In genomic region chr17:20982589-20983358, GRCh38 we compare ENCODE assay signal across 19 cellular contexts.
DNase-seq lines count a peak whose midpoint lies in the region; ATAC-seq, FAIRE-seq and TF ChIP-seq lines count a peak whose summit lies in the region.
"Had no signal": no experiment of that assay in that cellular context is flagged by ENCODE, and none has a peak within 500 bp of the region (broad histone marks: within the 10 kb centered on the region; RNA-seq: fewer than 3 reads in every experiment).

No MANE protein-coding gene starts in this region.

- in situ Hi-C loops in brain microvascular endothelial cell (cut with HindIII; ENCODE audit: low pct_ligation_motif_present, low sequenced_read_pairs), result no loop called here

- ATAC-seq in natural killer cell treated with Interleukin-12 subunit alpha and Interleukin-12 subunit beta and Interleukin-15 and Interleukin-18, amount 100 ng/mL, for 72 hours, result no peak
- ATAC-seq in natural killer cell (no peak), HG03095 (IDR thresholded peaks at IDR 0.05; ENCODE audit: unreplicated experiment) (no peak)
- no peak for ATAC-seq in stimulated activated naive B cell treated with anti-CD40 and anti-IgM and Interleukin-4, amounts not matched to agents 10 μg/mL and 1 μg/mL and 100 μg/mL, for 72 hours (replicated peaks)
- ATAC-seq: CD8-positive, alpha-beta T cell; GM12878; GM23338 had no signal

- peaks cover 14 to 25% of the 10 kb centered on the region in 2 donors for H3K27me3 Mint-ChIP-seq in natural killer cell treated with Interleukin-12 subunit alpha and Interleukin-12 subunit beta and Interleukin-15 and Interleukin-18, amount 100 ng/mL, for 72 hours
- H3K27me3 Mint-ChIP-seq in natural killer cell (ENCODE audit: low read depth in 2 of 2), result peaks cover 11 to 18% of the 10 kb centered on the region in 2 donors
- H3K27me3 Mint-ChIP-seq in stimulated activated naive B cell treated with anti-CD40 and anti-IgM and Interleukin-4, amounts not matched to agents 10 μg/mL and 1 μg/mL and 100 μg/mL, for 72 hours, result peaks cover 0 to 3% of the 10 kb centered on the region in 2 donors
- H3K27me3 Mint-ChIP-seq: B cell had no signal

- no peaks in the 10 kb centered on the region for H3K36me3 ChIP-seq in kidney (ENCODE audit: control insufficient read depth in 1 of 2, insufficient read depth in 2 of 2, low read length in 2 of 2)
- H3K36me3 ChIP-seq in brain microvascular endothelial cell (replicated peaks), result no peaks in the 10 kb centered on the region
- H3K36me3 ChIP-seq: BLaER1 treated with 17β-estradiol and CSF1 and Interleukin-3, amounts not matched to agents 10 nM and 100 nM had no signal

- intact Hi-C loops in natural killer cell (cut with micrococcal nuclease) (no loop called here), kidney (cut with DNase I) (no loop called here)

- H3K36me3 Mint-ChIP-seq in natural killer cell treated with Interleukin-12 subunit alpha and Interleukin-12 subunit beta and Interleukin-15 and Interleukin-18, amount 100 ng/mL, for 72 hours, result no peaks in the 10 kb centered on the region
- H3K36me3 Mint-ChIP-seq in natural killer cell, result no peaks in the 10 kb centered on the region
- H3K36me3 Mint-ChIP-seq in stimulated activated naive B cell treated with anti-CD40 and anti-IgM and Interleukin-4, amounts not matched to agents 10 μg/mL and 1 μg/mL and 100 μg/mL, for 72 hours, result peaks cover 0 to 1% of the 10 kb centered on the region in 2 donors
- H3K36me3 Mint-ChIP-seq: CD8-positive, alpha-beta T cell had no signal

- no peaks in the 10 kb centered on the region for H3K4me1 Mint-ChIP-seq in natural killer cell treated with Interleukin-12 subunit alpha and Interleukin-12 subunit beta and Interleukin-15 and Interleukin-18, amount 100 ng/mL, for 72 hours (ENCODE audit: low read depth in 2 of 2)
- H3K4me1 Mint-ChIP-seq in natural killer cell, result no peaks in the 10 kb centered on the region
- peaks cover 2 to 14% of the 10 kb centered on the region in 2 donors for H3K4me1 Mint-ChIP-seq in stimulated activated naive B cell treated with anti-CD40 and anti-IgM and Interleukin-4, amounts not matched to agents 10 μg/mL and 1 μg/mL and 100 μg/mL, for 72 hours
- H3K4me1 Mint-ChIP-seq: GM23338 had no signal

- H3K27ac Mint-ChIP-seq in natural killer cell treated with Interleukin-12 subunit alpha and Interleukin-12 subunit beta and Interleukin-15 and Interleukin-18, amount 100 ng/mL, for 72 hours, result no peak overlapping the region
- H3K27ac Mint-ChIP-seq in natural killer cell, result no peak overlapping the region
- H3K27ac Mint-ChIP-seq in stimulated activated naive B cell treated with anti-CD40 and anti-IgM and Interleukin-4, amounts not matched to agents 10 μg/mL and 1 μg/mL and 100 μg/mL, for 72 hours, result peak overlapping the region; percentile 75
- H3K27ac Mint-ChIP-seq: B cell; CD8-positive, alpha-beta T cell; GM23338; HFFc6 had no signal

- H3K27ac ChIP-seq in kidney (ENCODE audit: low read depth in 2 of 2, low read length in 2 of 2) (no peak overlapping the region), brain microvascular endothelial cell (no peak overlapping the region)
- H3K27ac ChIP-seq: BLaER1 treated with 17β-estradiol and CSF1 and Interleukin-3, amounts not matched to agents 10 nM and 100 nM had no signal

- no peaks in the 10 kb centered on the region for H3K27me3 ChIP-seq in brain microvascular endothelial cell (replicated peaks)
- H3K27me3 ChIP-seq: BLaER1 treated with 17β-estradiol and CSF1 and Interleukin-3, amounts not matched to agents 10 nM and 100 nM had no signal

- H3K4me1 ChIP-seq in kidney (ENCODE audit: control insufficient read depth in 1 of 2, insufficient read depth in 1 of 2, low read depth in 1 of 2, low read length in 2 of 2), result no peaks in the 10 kb centered on the region

- no peaks in the 10 kb centered on the region for H3K9me3 ChIP-seq in kidney (ENCODE audit: control insufficient read depth in 1 of 2, low read length in 2 of 2)

- no peak overlapping the region for H3K4me3 ChIP-seq in kidney (ENCODE audit: low read length in 2 of 2)
- H3K4me3 ChIP-seq in brain microvascular endothelial cell (ENCODE audit: low read depth, low read length), result no peak overlapping the region
- H3K4me3 ChIP-seq: BLaER1 treated with 17β-estradiol and CSF1 and Interleukin-3, amounts not matched to agents 10 nM and 100 nM; GM12878; GM23338 had no signal

- H3K9me3 Mint-ChIP-seq in natural killer cell treated with Interleukin-12 subunit alpha and Interleukin-12 subunit beta and Interleukin-15 and Interleukin-18, amount 100 ng/mL, for 72 hours, result no peaks in the 10 kb centered on the region
- H3K9me3 Mint-ChIP-seq in natural killer cell, result no peaks in the 10 kb centered on the region
- H3K9me3 Mint-ChIP-seq in stimulated activated naive B cell treated with anti-CD40 and anti-IgM and Interleukin-4, amounts not matched to agents 10 μg/mL and 1 μg/mL and 100 μg/mL, for 72 hours, result no peaks in the 10 kb centered on the region
- H3K9me3 Mint-ChIP-seq: CD8-positive, alpha-beta T cell; HFFc6 had no signal

- DNase-seq in natural killer cell treated with Interleukin-12 subunit alpha and Interleukin-12 subunit beta and Interleukin-15 and Interleukin-18, amount 100 ng/mL, for 72 hours (ENCODE audit: low spot score), result peak; percentile 38
- DNase-seq in natural killer cell (no peak), kidney (peak; percentile 22), T-helper 9 cell (no peak), brain microvascular endothelial cell (no peak)
- DNase-seq in stimulated activated naive B cell treated with anti-CD40 and anti-IgM and Interleukin-4, amounts not matched to agents 10 μg/mL and 1 μg/mL and 100 μg/mL, for 72 hours, result no peak
- DNase-seq: Calu3, DND-41, EL, HCEC 1CT, HFFc6, IMR-90 had no signal

- TF ChIP-seq CTCF in natural killer cell (IDR thresholded peaks at IDR 0.05), result no peak
- no peak for TF ChIP-seq CTCF in kidney (IDR thresholded peaks at IDR 0.05; ENCODE audit: borderline replicate concordance, extremely low read depth, insufficient read depth)
- no peak for TF ChIP-seq CTCF in brain microvascular endothelial cell (IDR thresholded peaks at IDR 0.05; ENCODE audit: low read depth, low read length, missing control alignments)

- H3K4me3 Mint-ChIP-seq in natural killer cell treated with Interleukin-12 subunit alpha and Interleukin-12 subunit beta and Interleukin-15 and Interleukin-18, amount 100 ng/mL, for 72 hours, result no peak overlapping the region
- H3K4me3 Mint-ChIP-seq in natural killer cell, result no peak overlapping the region
- no peak overlapping the region for H3K4me3 Mint-ChIP-seq in stimulated activated naive B cell treated with anti-CD40 and anti-IgM and Interleukin-4, amounts not matched to agents 10 μg/mL and 1 μg/mL and 100 μg/mL, for 72 hours
- H3K4me3 Mint-ChIP-seq: B cell; CD8-positive, alpha-beta T cell; GM23338; HFFc6 had no signal

- FAIRE-seq in kidney (lab: Jason Lieb, UNC), result no peak
- FAIRE-seq: GM12878, H54 had no signal

- H3K9ac ChIP-seq in kidney (ENCODE audit: low read length in 2 of 2), result no peak overlapping the region
- H3K9ac ChIP-seq: BLaER1 treated with 17β-estradiol and CSF1 and Interleukin-3, amounts not matched to agents 10 nM and 100 nM had no signal

Comparison
In these comparisons a context has a peak if more than half of its experiments do, and no peak if none do; other contexts are left out.
1. DNase-seq: peak in natural killer cell treated with Interleukin-12 subunit alpha and Interleukin-12 subunit beta and Interleukin-15 and Interleukin-18, amount 100 ng/mL, for 72 hours (single experiment) and kidney (single experiment); none in natural killer cell (single experiment), stimulated activated naive B cell treated with anti-CD40 and anti-IgM and Interleukin-4, amounts not matched to agents 10 μg/mL and 1 μg/mL and 100 μg/mL, for 72 hours (single experiment), T-helper 9 cell (single experiment) and brain microvascular endothelial cell (single experiment).